Comparison of ENCODE assay signal across 19 cellular contexts in genomic region chr2:158042245-158042644, GRCh38.
A peak's percentile ranks its signal among the peaks of the same experiment; 100 is the strongest.
DNase-seq lines count a peak whose midpoint lies in the region; ATAC-seq lines count a peak whose summit lies in the region.
"Had no signal": no experiment of that assay in that cellular context is flagged by ENCODE, and none has a peak within 500 bp of the region (broad histone marks: within the 10 kb centered on the region; RNA-seq: fewer than 3 reads in every experiment).

No MANE protein-coding gene starts in this region.

- no peaks in the 10 kb centered on the region for H3K36me3 ChIP-seq in BLaER1
- H3K36me3 ChIP-seq: colonic mucosa, gastroesophageal sphincter, vagina had no signal

- peak overlapping the region; percentile 71 for H3K4me2 ChIP-seq in BLaER1

- peaks cover 23% of the 10 kb centered on the region for H3K4me1 ChIP-seq in BLaER1
- H3K4me1 ChIP-seq: colonic mucosa, gastroesophageal sphincter, vagina had no signal

- no peaks in the 10 kb centered on the region for H3K9me3 ChIP-seq in BLaER1
- H3K9me3 ChIP-seq: colonic mucosa, gastroesophageal sphincter, vagina had no signal

- no peak overlapping the region for H3K4me3 ChIP-seq in BLaER1
- H3K4me3 ChIP-seq: colonic mucosa, gastroesophageal sphincter, lung, vagina had no signal

- DNase-seq in ELF-1 (ENCODE audit: low read depth, low spot score): peak; percentile 32
- peak; percentile 33 for DNase-seq in OCI-M1 (lab: John Stamatoyannopoulos, UW)
- DNase-seq in left kidney (ENCODE audit: low read depth, low spot score): peak; percentile 33
- DNase-seq in AG20443 (ENCODE audit: low spot score): no peak
- DNase-seq in C1 segment of cervical spinal cord (lab: John Stamatoyannopoulos, UW): no peak
- DNase-seq: activated CD4-positive, alpha-beta memory T cell treated with anti-CD3 and anti-CD28 coated beads for 36 hours; activated naive CD4-positive, alpha-beta T cell treated with anti-CD3 and anti-CD28 coated beads for 36 hours; activated T-cell treated with anti-CD3 and anti-CD28 coated beads, Interleukin-2, amount 50 U/mL, for 1 hour; colonic mucosa; COR-L47; NCI-H187; NCI-H510A; stimulated activated CD4-positive, alpha-beta T cell treated with anti-CD3 and anti-CD28 coated beads, Interleukin-2, amount 100 ng/mL, for 24 hours had no signal

- H4K20me1 ChIP-seq in BLaER1: no peaks in the 10 kb centered on the region

- H3K27ac ChIP-seq in BLaER1: peak overlapping the region; percentile 36; the same call in 1 of the 2 replicates
- H3K27ac ChIP-seq: colonic mucosa, gastroesophageal sphincter, vagina had no signal

- no peaks in the 10 kb centered on the region for H3K27me3 ChIP-seq in BLaER1
- H3K27me3 ChIP-seq: colonic mucosa, gastroesophageal sphincter, vagina had no signal

- H3K9ac ChIP-seq in BLaER1: no peak overlapping the region

- ATAC-seq in HG02981 (IDR thresholded peaks at IDR 0.05; ENCODE audit: unreplicated experiment) (no peak), HG03097 (IDR thresholded peaks at IDR 0.05; ENCODE audit: low FRiP score, unreplicated experiment) (no peak)
- ATAC-seq: gastroesophageal sphincter had no signal

Comparison
In these comparisons a context has a peak if more than half of its experiments do, and no peak if none do; other contexts are left out.
1. DNase-seq: peak in ELF-1 (single experiment), OCI-M1 (single experiment) and left kidney (single experiment); none in AG20443 (single experiment) and C1 segment of cervical spinal cord (0 of 14).